4 cellular contexts compared by ENCODE assay signal in genomic region chr11:1646540-1646939, GRCh38. TPM values are rescaled to one million over a fixed set of nuclear protein-coding genes. Genes with fewer than 3 reads are reported as not detected.
"Had no signal": no experiment of that assay in that cellular context is flagged by ENCODE, and none has a peak within 500 bp of the region (broad histone marks: within the 10 kb centered on the region; RNA-seq: fewer than 3 reads in every experiment).

No MANE protein-coding gene starts in this region.

RNA-seq across cellular contexts. Expression of gene KRTAP5-5, which starts 17.0 kb away (rescaled TPM):
- total RNA-seq: LHCN-M2, M059J, MCF 10A, NCI-H460 had no signal

RNA-seq across cellular contexts. Expression of gene KRTAP5-4, which starts 24.6 kb away (rescaled TPM):
- total RNA-seq: LHCN-M2, M059J, MCF 10A, NCI-H460 had no signal

RNA-seq across cellular contexts. Expression of gene KRTAP5-3, which starts 38.3 kb away (rescaled TPM):
- total RNA-seq: LHCN-M2, M059J, MCF 10A, NCI-H460 had no signal

RNA-seq across cellular contexts. Expression of gene KRTAP5-2, which starts 48.4 kb away (rescaled TPM):
- total RNA-seq: LHCN-M2, M059J, MCF 10A, NCI-H460 had no signal

RNA-seq across cellular contexts. Expression of gene KRTAP5-6, which starts 50.5 kb away (rescaled TPM):
- total RNA-seq: LHCN-M2, M059J, MCF 10A, NCI-H460 had no signal
